ENCODE assay signal across 8 cellular contexts in genomic region chr1:29258974-29259801, GRCh38. TPM values are rescaled to one million over a fixed set of nuclear protein-coding genes. Genes with fewer than 3 reads are reported as not detected.
A peak's percentile ranks its signal among the peaks of the same experiment; 100 is the strongest.
DNase-seq lines count a peak whose midpoint lies in the region; ATAC-seq and TF ChIP-seq lines count a peak whose summit lies in the region.

No MANE protein-coding gene starts in this region.

- H3K9me3 Mint-ChIP-seq in MCF 10A (ENCODE audit: unreplicated experiment): no peaks in the 10 kb centered on the region
- H3K9me3 Mint-ChIP-seq in naive thymus-derived CD4-positive, alpha-beta T cell: peaks cover 0 to 4% (median 0%) of the 10 kb centered on the region in 11 donors

- no peak overlapping the region for H3K27ac ChIP-seq in breast epithelium
- H3K27ac ChIP-seq in naive thymus-derived CD4-positive, alpha-beta T cell (ENCODE audit: low read depth, low read length): no peak overlapping the region

- peaks cover 22% of the 10 kb centered on the region for H3K36me3 Mint-ChIP-seq in MCF 10A (ENCODE audit: insufficient read depth, unreplicated experiment)
- H3K36me3 Mint-ChIP-seq in naive thymus-derived CD4-positive, alpha-beta T cell: no peaks in the 10 kb centered on the region

- intact Hi-C loops in breast epithelium (cut with DNase I; ENCODE audit: low total_unique reads): no loop called here
- intact Hi-C loops in MCF 10A (cut with micrococcal nuclease): no loop called here
- intact Hi-C loops in naive thymus-derived CD4-positive, alpha-beta T cell (cut with micrococcal nuclease): no loop called here

- BruUV-seq in MCF 10A (replicated peaks; lab: Mats Ljungman, UMichigan): no TSS peak

- CTCF ChIA-PET in MCF 10A (lab: Yijun Ruan, JAX): interaction anchor here (1.0 kb wide), 1 partner anchor 12 kb away, joined by 3 read pairs; no protein-coding TSS in a partner anchor
- CTCF ChIA-PET in naive thymus-derived CD4-positive, alpha-beta T cell (lab: Charles Lee): no interaction called here

- H3K27me3 ChIP-seq in breast epithelium: no peaks in the 10 kb centered on the region
- peaks cover 0 to 12% of the 10 kb centered on the region in 2 donors for H3K27me3 ChIP-seq in naive thymus-derived CD4-positive, alpha-beta T cell (ENCODE audit: control insufficient read depth in 2 of 2, insufficient read depth in 2 of 2, low read length in 2 of 2)

- POLR2A ChIA-PET in MCF 10A (lab: Yijun Ruan, JAX): no interaction called here
- POLR2A ChIA-PET in naive thymus-derived CD4-positive, alpha-beta T cell (lab: Charles Lee): interaction anchor here (0.6 kb wide), 1 partner anchor 819 kb away, joined by 3 read pairs; no protein-coding TSS in a partner anchor

- TF ChIP-seq POLR2A in breast epithelium (IDR thresholded peaks at IDR 0.05): no peak

- H3K4me3 ChIP-seq in breast epithelium: peak overlapping the region; percentile 42 to 72 (median 53)
- peak overlapping the region; percentile 62 for H3K4me3 ChIP-seq in epithelial cell of proximal tubule (ENCODE audit: low read depth, low read length)
- H3K4me3 ChIP-seq in naive thymus-derived CD4-positive, alpha-beta T cell (ENCODE audit: low read length): no peak overlapping the region

- H3K27me3 Mint-ChIP-seq in MCF 10A (ENCODE audit: insufficient read depth, unreplicated experiment): no peaks in the 10 kb centered on the region
- H3K27me3 Mint-ChIP-seq in naive thymus-derived CD4-positive, alpha-beta T cell: peaks cover 36 to 57% (median 47%) of the 10 kb centered on the region in 5 donors

- no peaks in the 10 kb centered on the region for H3K4me1 ChIP-seq in breast epithelium
- peaks cover 0 to 2% of the 10 kb centered on the region in 2 donors for H3K4me1 ChIP-seq in naive thymus-derived CD4-positive, alpha-beta T cell (ENCODE audit: control insufficient read depth in 2 of 2, insufficient read depth in 2 of 2, low read length in 2 of 2)

- no peaks in the 10 kb centered on the region for H3K36me3 ChIP-seq in breast epithelium
- H3K36me3 ChIP-seq in naive thymus-derived CD4-positive, alpha-beta T cell (ENCODE audit: control insufficient read depth in 2 of 3, insufficient read depth in 3 of 3, low read length in 3 of 3): no peaks in the 10 kb centered on the region

- TF ChIP-seq CTCF in breast epithelium (IDR thresholded peaks at IDR 0.05) (no peak), MCF 10A (IDR thresholded peaks at IDR 0.05; ENCODE audit: unreplicated experiment) (no peak), epithelial cell of proximal tubule (conservative IDR thresholded peaks at IDR 0.05; ENCODE audit: low read depth, low read length) (no peak)

- no peaks in the 10 kb centered on the region for H3K9me3 ChIP-seq in breast epithelium
- H3K9me3 ChIP-seq in naive thymus-derived CD4-positive, alpha-beta T cell (ENCODE audit: control insufficient read depth in 2 of 3, low read length in 3 of 3): no peaks in the 10 kb centered on the region

- peak; percentile 48 for ATAC-seq in naive thymus-derived CD4-positive, alpha-beta T cell

- H3K4me3 Mint-ChIP-seq in MCF 10A (ENCODE audit: unreplicated experiment): no peak overlapping the region
- H3K4me3 Mint-ChIP-seq in naive thymus-derived CD4-positive, alpha-beta T cell: peak overlapping the region in 8 of 10 donors; percentile 12 to 87 (median 62)

- DNase-seq in breast epithelium (ENCODE audit: low spot score in 2 of 2) (no peak), MCF 10A (ENCODE audit: unreplicated experiment) (no peak), epithelial cell of proximal tubule (ENCODE audit: low read depth) (no peak), HPDE6-E6E7 (ENCODE audit: extremely low spot score) (no peak), superior temporal gyrus (ENCODE audit: extremely low spot score) (no peak), NCI-H345 (lab: John Stamatoyannopoulos, UW) (no peak)
- no peak for DNase-seq in naive thymus-derived CD4-positive, alpha-beta T cell
- DNase-seq in stimulated activated CD4-positive, alpha-beta T cell treated with anti-CD3 and anti-CD28 coated beads, Interleukin-4, amount 100 ng/mL, for 1 hour: no peak

- no peak overlapping the region for H3K27ac Mint-ChIP-seq in MCF 10A (ENCODE audit: low read depth, unreplicated experiment)
- no peak overlapping the region for H3K27ac Mint-ChIP-seq in naive thymus-derived CD4-positive, alpha-beta T cell

- H3K4me1 Mint-ChIP-seq in MCF 10A (ENCODE audit: insufficient read depth, unreplicated experiment): peaks cover 15% of the 10 kb centered on the region
- H3K4me1 Mint-ChIP-seq in naive thymus-derived CD4-positive, alpha-beta T cell: peaks cover 0 to 8% (median 6%) of the 10 kb centered on the region in 7 donors

RNA-seq across cellular contexts. Expression of gene PTPRU, which starts 22.9 kb away (rescaled TPM):
- total RNA-seq in breast epithelium: 10 to 100 TPM; 16.0 to 33.1 (median 32.5) TPM
- total RNA-seq in MCF 10A (2022): 24.1 and 26.8 TPM in 2 replicates
- 28.1 and 44.7 TPM in 2 replicates for total RNA-seq in epithelial cell of proximal tubule
- under 1 TPM in 2 of 5 experiments, not detected in 3; 0.17 to 0.42 TPM for total RNA-seq in naive thymus-derived CD4-positive, alpha-beta T cell
- polyA plus RNA-seq in naive thymus-derived CD4-positive, alpha-beta T cell: not detected

RNA-seq across cellular contexts. Expression of gene MECR, which starts 28.5 kb away (rescaled TPM):
- total RNA-seq in breast epithelium (10 to 100 TPM; 21.0 to 23.3 (median 21.3) TPM), MCF 10A (2022) (46.2 and 59.1 TPM in 2 replicates), epithelial cell of proximal tubule (19.7 and 38.8 TPM in 2 replicates)
- total RNA-seq in naive thymus-derived CD4-positive, alpha-beta T cell: 10 to 100 TPM in 4 of 5 experiments, 1 to 10 TPM in 1; 8.6 to 24.4 (median 16.8) TPM
- polyA plus RNA-seq in naive thymus-derived CD4-positive, alpha-beta T cell: 10 to 100 TPM; 18.3 to 20.5 TPM

Comparison
In these comparisons a context has a peak if more than half of its experiments do, and no peak if none do; other contexts are left out.
1. RNA of gene PTPRU, which starts 22.9 kb away (total RNA-seq): 28.1 to 44.7 TPM in epithelial cell of proximal tubule, 16.0 to 33.1 TPM in breast epithelium and 24.1 to 26.8 TPM in MCF 10A; 0.17 to 0.42 TPM in naive thymus-derived CD4-positive, alpha-beta T cell; every median in the first group is over 10 times any median in the second.